9 cellular contexts compared by ENCODE assay signal in the genomic region with DNA sequence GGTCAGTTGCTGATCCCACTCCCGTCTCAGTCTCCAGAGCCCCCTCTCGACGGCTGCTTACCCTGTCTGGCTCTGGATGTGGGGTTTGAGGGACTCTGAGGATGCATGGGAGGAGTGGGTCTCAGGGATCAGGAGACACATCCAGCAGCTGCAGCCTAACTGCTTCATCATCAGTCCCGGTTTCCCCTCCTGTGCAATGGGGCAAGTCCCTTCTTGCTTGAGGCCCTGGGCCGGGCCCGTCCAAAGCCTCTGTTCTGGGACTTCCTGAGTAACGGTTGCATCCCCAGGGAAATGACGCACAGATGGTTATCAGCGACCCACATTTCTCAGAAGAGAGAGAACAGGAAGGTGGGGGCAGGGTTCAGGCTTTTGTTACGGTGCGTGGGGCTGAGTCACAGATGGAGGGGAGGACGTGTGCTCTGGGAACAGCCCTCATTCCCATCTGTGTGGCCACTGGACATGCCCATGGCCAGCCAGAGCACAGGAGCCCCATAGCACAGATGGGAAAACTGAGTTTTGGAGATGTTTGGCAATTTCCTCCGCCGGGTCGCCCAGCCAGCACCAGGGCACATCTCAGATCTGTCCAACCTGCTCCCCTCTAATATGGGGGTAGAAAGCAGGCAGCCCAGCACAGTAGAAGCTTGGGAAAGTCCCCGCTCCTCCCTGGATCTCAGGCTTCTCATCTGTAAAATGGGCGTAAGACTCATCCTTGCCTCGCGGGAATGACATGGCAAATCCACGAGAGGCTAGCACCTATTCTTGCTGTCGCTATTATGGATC. TPM values are rescaled to one million over a fixed set of nuclear protein-coding genes. Genes with fewer than 3 reads are reported as not detected.
DNase-seq lines count a peak whose midpoint lies in the region; ATAC-seq and TF ChIP-seq lines count a peak whose summit lies in the region.
"Had no signal": no experiment of that assay in that cellular context is flagged by ENCODE, and none has a peak within 500 bp of the region (broad histone marks: within the 10 kb centered on the region; RNA-seq: fewer than 3 reads in every experiment).

No MANE protein-coding gene starts in this region.

- TF ChIP-seq CTCF in RWPE2 (IDR thresholded peaks at IDR 0.05; ENCODE audit: poor library complexity, severe bottlenecking), result peak; percentile 5

- H3K36me3 ChIP-seq in RWPE2 (ENCODE audit: low read depth), result peaks cover 71% of the 10 kb centered on the region
- H3K36me3 ChIP-seq: cardiac muscle cell had no signal

- peak overlapping the region; percentile 93 for H3K27ac ChIP-seq in RWPE2 (ENCODE audit: poor library complexity, severe bottlenecking)
- H3K27ac ChIP-seq: cardiac muscle cell had no signal

- H3K4me3 ChIP-seq in RWPE2 (ENCODE audit: severe bottlenecking), result no peak overlapping the region
- H3K4me3 ChIP-seq: cardiac muscle cell had no signal

- peaks cover 9% of the 10 kb centered on the region for H3K4me1 ChIP-seq in RWPE2 (ENCODE audit: insufficient read depth, poor library complexity, severe bottlenecking)

- peak; percentile 95 for DNase-seq in GM03348 (ENCODE audit: low spot score)
- DNase-seq in RWPE2 (ENCODE audit: low spot score), result peak; percentile 97
- DNase-seq in activated gamma-delta T cell (lab: John Stamatoyannopoulos, UW), result peak; percentile 47
- peak; percentile 74 for DNase-seq in Right ventricle myocardium superior
- peak; percentile 93 for DNase-seq in stimulated activated CD4-positive, alpha-beta T cell treated with anti-CD3 and anti-CD28 coated beads, Interleukin-15, amount 100 ng/mL, for 24 hours
- DNase-seq in NCI-H2081 (lab: John Stamatoyannopoulos, UW), result no peak
- no peak for DNase-seq in DMS79 (lab: John Stamatoyannopoulos, UW)

- ATAC-seq in HG02759 (IDR thresholded peaks at IDR 0.05; ENCODE audit: unreplicated experiment) (peak; percentile 73), RWPE2 (ENCODE audit: low read depth) (peak; percentile 95), Right ventricle myocardium superior (ENCODE audit: poor library complexity) (peak; percentile 68)

- intact Hi-C loops in Right ventricle myocardium superior (cut with DNase I), result no loop called here

- H3K9me3 ChIP-seq in RWPE2 (ENCODE audit: severe bottlenecking), result no peaks in the 10 kb centered on the region

- no peaks in the 10 kb centered on the region for H3K27me3 ChIP-seq in RWPE2 (ENCODE audit: insufficient read depth, poor library complexity, severe bottlenecking)
- H3K27me3 ChIP-seq: cardiac muscle cell had no signal

RNA-seq across cellular contexts. Expression of gene GNA15, which starts 19.3 kb away (rescaled TPM):
- total RNA-seq in Right ventricle myocardium superior, result 2.8 TPM

RNA-seq across cellular contexts. Expression of gene S1PR4, which starts 23.4 kb away (rescaled TPM):
- total RNA-seq in Right ventricle myocardium superior, result 0.27 TPM
- total RNA-seq: cardiac muscle cell had no signal

RNA-seq across cellular contexts. Expression of gene NCLN, which starts 30.6 kb away (rescaled TPM):
- total RNA-seq in Right ventricle myocardium superior, result 24.9 TPM

Comparison
In these comparisons a context has a peak if more than half of its experiments do, and no peak if none do; other contexts are left out.
1. DNase-seq: peak in GM03348 (single experiment), RWPE2 (single experiment), activated gamma-delta T cell (single experiment), Right ventricle myocardium superior (single experiment) and stimulated activated CD4-positive, alpha-beta T cell treated with anti-CD3 and anti-CD28 coated beads, Interleukin-15, amount 100 ng/mL, for 24 hours (single experiment); none in NCI-H2081 (0 of 2) and DMS79 (single experiment).
2. Peak in every context shown above with its lines, with median percentiles within 50 percentile points of each other: ATAC-seq.